ENCODE assay signal across 1 cellular context in the genomic region with DNA sequence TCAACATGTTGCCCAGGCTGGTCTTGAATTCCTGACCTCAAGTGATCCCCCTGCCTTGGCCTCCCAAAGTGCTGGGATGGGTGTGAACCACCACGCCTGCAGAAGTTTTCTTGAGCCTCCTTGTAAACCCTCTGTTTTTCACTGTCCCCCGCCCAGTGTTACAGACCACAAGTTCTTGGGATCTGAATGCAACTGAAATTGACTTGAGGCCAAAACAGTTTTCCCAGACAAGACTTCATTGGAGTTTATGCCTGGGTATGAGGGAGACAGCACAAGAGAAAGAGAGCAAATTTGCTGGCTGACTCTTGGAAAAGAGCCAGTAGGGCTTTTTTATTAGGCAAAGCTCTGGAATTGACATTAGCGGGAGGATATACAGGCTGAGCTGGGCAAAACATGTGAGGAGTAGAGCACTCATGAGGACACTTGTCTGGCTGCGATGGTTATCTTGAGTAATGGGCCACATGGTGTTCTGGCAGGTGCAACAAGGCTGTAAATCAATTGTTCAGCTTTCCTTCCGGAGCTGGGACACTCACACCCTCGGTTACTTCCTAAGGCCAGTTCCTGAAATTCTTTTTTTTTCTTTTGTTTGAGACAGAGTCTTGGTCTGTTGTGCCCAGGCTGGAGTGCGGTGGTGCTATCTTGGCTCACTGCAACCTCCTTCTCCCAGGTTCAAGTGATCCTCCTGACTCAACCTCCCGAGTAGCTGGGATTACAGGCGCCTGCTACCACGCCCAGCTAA.
TF ChIP-seq lines count a peak whose summit lies in the region.

No MANE protein-coding gene starts in this region.

TF ChIP-seq in K562, 482 proteins besides CTCF, POLR2A, EP300 and RAD21 (continued from another document and continues in another):
- TF ChIP-seq RBM14 (IDR thresholded peaks at IDR 0.05; ENCODE audit: borderline replicate concordance, insufficient read depth, low read depth, low read length) = no peak
- TF ChIP-seq HDGF (IDR thresholded peaks at IDR 0.05) = no peak
- no peak for TF ChIP-seq ZNF280A (IDR thresholded peaks at IDR 0.05; ENCODE audit: low read depth, partially characterized antibody)
- TF ChIP-seq, protein P1, sequence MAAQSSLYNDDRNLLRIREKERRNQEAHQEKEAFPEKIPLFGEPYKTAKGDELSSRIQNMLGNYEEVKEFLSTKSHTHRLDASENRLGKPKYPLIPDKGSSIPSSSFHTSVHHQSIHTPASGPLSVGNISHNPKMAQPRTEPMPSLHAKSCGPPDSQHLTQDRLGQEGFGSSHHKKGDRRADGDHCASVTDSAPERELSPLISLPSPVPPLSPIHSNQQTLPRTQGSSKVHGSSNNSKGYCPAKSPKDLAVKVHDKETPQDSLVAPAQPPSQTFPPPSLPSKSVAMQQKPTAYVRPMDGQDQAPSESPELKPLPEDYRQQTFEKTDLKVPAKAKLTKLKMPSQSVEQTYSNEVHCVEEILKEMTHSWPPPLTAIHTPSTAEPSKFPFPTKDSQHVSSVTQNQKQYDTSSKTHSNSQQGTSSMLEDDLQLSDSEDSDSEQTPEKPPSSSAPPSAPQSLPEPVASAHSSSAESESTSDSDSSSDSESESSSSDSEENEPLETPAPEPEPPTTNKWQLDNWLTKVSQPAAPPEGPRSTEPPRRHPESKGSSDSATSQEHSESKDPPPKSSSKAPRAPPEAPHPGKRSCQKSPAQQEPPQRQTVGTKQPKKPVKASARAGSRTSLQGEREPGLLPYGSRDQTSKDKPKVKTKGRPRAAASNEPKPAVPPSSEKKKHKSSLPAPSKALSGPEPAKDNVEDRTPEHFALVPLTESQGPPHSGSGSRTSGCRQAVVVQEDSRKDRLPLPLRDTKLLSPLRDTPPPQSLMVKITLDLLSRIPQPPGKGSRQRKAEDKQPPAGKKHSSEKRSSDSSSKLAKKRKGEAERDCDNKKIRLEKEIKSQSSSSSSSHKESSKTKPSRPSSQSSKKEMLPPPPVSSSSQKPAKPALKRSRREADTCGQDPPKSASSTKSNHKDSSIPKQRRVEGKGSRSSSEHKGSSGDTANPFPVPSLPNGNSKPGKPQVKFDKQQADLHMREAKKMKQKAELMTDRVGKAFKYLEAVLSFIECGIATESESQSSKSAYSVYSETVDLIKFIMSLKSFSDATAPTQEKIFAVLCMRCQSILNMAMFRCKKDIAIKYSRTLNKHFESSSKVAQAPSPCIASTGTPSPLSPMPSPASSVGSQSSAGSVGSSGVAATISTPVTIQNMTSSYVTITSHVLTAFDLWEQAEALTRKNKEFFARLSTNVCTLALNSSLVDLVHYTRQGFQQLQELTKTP (IDR thresholded peaks at IDR 0.05; ENCODE audit: low read depth in 1 of 2, partially characterized antibody in 2 of 2) = peak; percentile 21 to 41
- TF ChIP-seq POLR2H (tag; IDR thresholded peaks at IDR 0.05; ENCODE audit: low read depth) = no peak
- TF ChIP-seq RBM22 (IDR thresholded peaks at IDR 0.05; ENCODE audit: low read depth, low read length, poor library complexity, severe bottlenecking) = no peak
- TF ChIP-seq NBN (IDR thresholded peaks at IDR 0.05; ENCODE audit: low read depth) = peak; percentile 78
- no peak for TF ChIP-seq SRSF1 (IDR thresholded peaks at IDR 0.05; ENCODE audit: low read depth, low read length)
- no peak; the same call in 1 of the 2 replicates for TF ChIP-seq CREB3 (tag; conservative IDR thresholded peaks at IDR 0.05; ENCODE audit: low read depth)
- TF ChIP-seq NCOA2 (IDR thresholded peaks at IDR 0.05; ENCODE audit: partially characterized antibody in 2 of 2) = no peak
- no peak for TF ChIP-seq CBX2 (IDR thresholded peaks at IDR 0.05; ENCODE audit: insufficient read depth, low read length, poor library complexity, severe bottlenecking)
- TF ChIP-seq, protein P2, sequence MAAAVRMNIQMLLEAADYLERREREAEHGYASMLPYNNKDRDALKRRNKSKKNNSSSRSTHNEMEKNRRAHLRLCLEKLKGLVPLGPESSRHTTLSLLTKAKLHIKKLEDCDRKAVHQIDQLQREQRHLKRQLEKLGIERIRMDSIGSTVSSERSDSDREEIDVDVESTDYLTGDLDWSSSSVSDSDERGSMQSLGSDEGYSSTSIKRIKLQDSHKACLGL (CRISPR knock-in tag; IDR thresholded peaks at IDR 0.05; ENCODE audit: borderline replicate concordance, poor library complexity, severe bottlenecking) = no peak
- TF ChIP-seq SP1 (CRISPR knock-in tag; IDR thresholded peaks at IDR 0.05) = peak; percentile 55; the same call in 1 of the 2 replicates
- TF ChIP-seq TOE1 (IDR thresholded peaks at IDR 0.05; ENCODE audit: borderline replicate concordance) = peak; percentile 71; the same call in 1 of the 2 replicates
- no peak for TF ChIP-seq TOE1 (CRISPR knock-in tag; IDR thresholded peaks at IDR 0.05; ENCODE audit: borderline replicate concordance, low read depth)
- TF ChIP-seq ZFP30 (CRISPR knock-in tag; IDR thresholded peaks at IDR 0.05; ENCODE audit: borderline replicate concordance) = no peak
- peak; percentile 77 for TF ChIP-seq TEAD4 (IDR thresholded peaks at IDR 0.05; ENCODE audit: low read length)
- TF ChIP-seq TEAD4 (CRISPR knock-in tag; IDR thresholded peaks at IDR 0.05; ENCODE audit: borderline replicate concordance) = no peak
- peak; percentile 58; the same call in 1 of the 2 replicates for TF ChIP-seq JUND (IDR thresholded peaks at IDR 0.05; ENCODE audit: borderline replicate concordance, low read depth, low read length)
- TF ChIP-seq JUND (tag; IDR thresholded peaks at IDR 0.05; ENCODE audit: borderline replicate concordance, low read depth, low read length) = peak; percentile 71; the same call in 1 of the 3 replicates
- peak; percentile 26; the same call in 1 of the 2 replicates for TF ChIP-seq ELF2 (CRISPR knock-in tag; IDR thresholded peaks at IDR 0.05)
- 0 out of 4 replicates have a peak, but pooled peaks of 1 of the 2 experiments have one; percentile 13 for TF ChIP-seq NRF1 (conservative IDR thresholded peaks at IDR 0.05 in 1 of 2, IDR thresholded peaks at IDR 0.05 in 1 of 2)
- no peak for TF ChIP-seq RBM39 (optimal IDR thresholded peaks at IDR 0.05; ENCODE audit: low read depth, low read length)
- no peak for TF ChIP-seq NEUROD1 (IDR thresholded peaks at IDR 0.05; ENCODE audit: borderline replicate concordance, low read depth, low read length, partially characterized antibody)
- no peak for TF ChIP-seq ZNF347 (CRISPR knock-in tag; IDR thresholded peaks at IDR 0.05; ENCODE audit: low read depth)
- peak; percentile 80 for TF ChIP-seq NUFIP1 (IDR thresholded peaks at IDR 0.05; ENCODE audit: partially characterized antibody)
- TF ChIP-seq HMG20B (CRISPR knock-in tag; IDR thresholded peaks at IDR 0.05) = no peak
- no peak for TF ChIP-seq ERF (CRISPR knock-in tag; IDR thresholded peaks at IDR 0.05)
- TF ChIP-seq FOXJ2 (tag; IDR thresholded peaks at IDR 0.05) = peak; percentile 71; the same call in 1 of the 2 replicates
- no peak for TF ChIP-seq CHAMP1 (IDR thresholded peaks at IDR 0.05)
- TF ChIP-seq ARID4B (CRISPR knock-in tag; IDR thresholded peaks at IDR 0.05) = no peak
- peak; percentile 61; the same call in 1 of the 2 replicates for TF ChIP-seq MEF2D (tag; conservative IDR thresholded peaks at IDR 0.05; ENCODE audit: low read depth)
- 0 out of 4 replicates have a peak, but pooled peaks of 1 of the 2 experiments have one; percentile 10 for TF ChIP-seq MAZ (CRISPR knock-in tag; conservative IDR thresholded peaks at IDR 0.05 in 1 of 2, IDR thresholded peaks at IDR 0.05 in 1 of 2)
- TF ChIP-seq, protein P3, sequence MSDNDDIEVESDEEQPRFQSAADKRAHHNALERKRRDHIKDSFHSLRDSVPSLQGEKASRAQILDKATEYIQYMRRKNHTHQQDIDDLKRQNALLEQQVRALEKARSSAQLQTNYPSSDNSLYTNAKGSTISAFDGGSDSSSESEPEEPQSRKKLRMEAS (CRISPR knock-in tag; IDR thresholded peaks at IDR 0.05) = peak; percentile 50
- TF ChIP-seq, protein P4, sequence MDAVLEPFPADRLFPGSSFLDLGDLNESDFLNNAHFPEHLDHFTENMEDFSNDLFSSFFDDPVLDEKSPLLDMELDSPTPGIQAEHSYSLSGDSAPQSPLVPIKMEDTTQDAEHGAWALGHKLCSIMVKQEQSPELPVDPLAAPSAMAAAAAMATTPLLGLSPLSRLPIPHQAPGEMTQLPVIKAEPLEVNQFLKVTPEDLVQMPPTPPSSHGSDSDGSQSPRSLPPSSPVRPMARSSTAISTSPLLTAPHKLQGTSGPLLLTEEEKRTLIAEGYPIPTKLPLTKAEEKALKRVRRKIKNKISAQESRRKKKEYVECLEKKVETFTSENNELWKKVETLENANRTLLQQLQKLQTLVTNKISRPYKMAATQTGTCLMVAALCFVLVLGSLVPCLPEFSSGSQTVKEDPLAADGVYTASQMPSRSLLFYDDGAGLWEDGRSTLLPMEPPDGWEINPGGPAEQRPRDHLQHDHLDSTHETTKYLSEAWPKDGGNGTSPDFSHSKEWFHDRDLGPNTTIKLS (IDR thresholded peaks at IDR 0.05; ENCODE audit: borderline replicate concordance, low read depth) = peak; percentile 20; the same call in 1 of the 2 replicates
- no peak for TF ChIP-seq NR1H2 (CRISPR knock-in tag; IDR thresholded peaks at IDR 0.05)
- TF ChIP-seq EGR1 (conservative IDR thresholded peaks at IDR 0.05) = no peak
- peak; percentile 48 to 78; a peak in 3 of 4 replicates for TF ChIP-seq KDM1A (IDR thresholded peaks at IDR 0.05)
- TF ChIP-seq CC2D1A (IDR thresholded peaks at IDR 0.05) = no peak
- peak; percentile 42; the same call in 1 of the 2 replicates for TF ChIP-seq ZNF263 (CRISPR knock-in tag; IDR thresholded peaks at IDR 0.05; ENCODE audit: borderline replicate concordance)
- no peak for TF ChIP-seq NFYB (IDR thresholded peaks at IDR 0.05; ENCODE audit: extremely low read depth, insufficient read length)
- 0 out of 2 replicates have a peak, but pooled peaks have one; percentile 33 for TF ChIP-seq ZNF395 (CRISPR knock-in tag; IDR thresholded peaks at IDR 0.05)
